ENCODE assay signal across 1 cellular context in genomic region chr17:6443692-6444572, GRCh38.
A peak's percentile ranks its signal among the peaks of the same experiment; 100 is the strongest.
TF ChIP-seq lines count a peak whose summit lies in the region.

TSS of gene PIMREG (plus strand) at chr17:6444455. CDS start at chr17:6445111, 656 bp downstream.

TF ChIP-seq in HepG2, 621 proteins besides CTCF, POLR2A, EP300 and RAD21 (continued from another document and continues in another):
- TF ChIP-seq ARID3A (IDR thresholded peaks at IDR 0.05; ENCODE audit: low read depth, low read length), result no peak
- peak; percentile 9; the same call in 1 of the 2 replicates for TF ChIP-seq KAT7 (CRISPR knock-in tag; IDR thresholded peaks at IDR 0.05; ENCODE audit: borderline replicate concordance)
- no peak for TF ChIP-seq SUZ12 (IDR thresholded peaks at IDR 0.05; ENCODE audit: low read depth, low read length)
- no peak for TF ChIP-seq KDM4B (CRISPR knock-in tag; IDR thresholded peaks at IDR 0.05)
- TF ChIP-seq HNRNPLL (IDR thresholded peaks at IDR 0.05; ENCODE audit: low read depth, low read length, poor library complexity, severe bottlenecking), result peak; percentile 69
- TF ChIP-seq ZFAT (CRISPR knock-in tag; conservative IDR thresholded peaks at IDR 0.05), result no peak
- no peak for TF ChIP-seq ZNF296 (CRISPR knock-in tag; conservative IDR thresholded peaks at IDR 0.05)
- 0 out of 2 replicates have a peak, but pooled peaks have one; percentile 54 for TF ChIP-seq ZBTB34 (CRISPR knock-in tag; IDR thresholded peaks at IDR 0.05)
- 0 out of 2 replicates have a peak, but pooled peaks have one; percentile 45 for TF ChIP-seq ATF5 (CRISPR knock-in tag; IDR thresholded peaks at IDR 0.05; ENCODE audit: low read depth)
- TF ChIP-seq ZNF276 (CRISPR knock-in tag; IDR thresholded peaks at IDR 0.05; ENCODE audit: low read depth), result 0 out of 2 replicates have a peak, but pooled peaks have one; percentile 78
- peak; percentile 77; the same call in 1 of the 2 replicates for TF ChIP-seq HINFP (CRISPR knock-in tag; IDR thresholded peaks at IDR 0.05; ENCODE audit: low read depth)
- peak; percentile 25; the same call in 1 of the 2 replicates for TF ChIP-seq MLX (CRISPR knock-in tag; IDR thresholded peaks at IDR 0.05)
- TF ChIP-seq MAZ (IDR thresholded peaks at IDR 0.05; ENCODE audit: borderline replicate concordance, low read depth, low read length), result peak; percentile 60; the same call in 1 of the 2 replicates
- peak; percentile 50; the same call in 1 of the 2 replicates for TF ChIP-seq MAZ (CRISPR knock-in tag; IDR thresholded peaks at IDR 0.05; ENCODE audit: low read depth)
- 0 out of 2 replicates have a peak, but pooled peaks have one; percentile 27 for TF ChIP-seq TOE1 (CRISPR knock-in tag; IDR thresholded peaks at IDR 0.05)
- peak; percentile 71 for TF ChIP-seq ZNF280B (CRISPR knock-in tag; IDR thresholded peaks at IDR 0.05; ENCODE audit: borderline replicate concordance)
- no peak for TF ChIP-seq TEF (CRISPR knock-in tag; IDR thresholded peaks at IDR 0.05)
- peak; percentile 89 for TF ChIP-seq MXI1 (IDR thresholded peaks at IDR 0.05; ENCODE audit: borderline replicate concordance, low read depth, low read length)
- peak; percentile 37; the same call in 1 of the 2 replicates for TF ChIP-seq CREB1 (IDR thresholded peaks at IDR 0.05)
- peak; percentile 64; the same call in 1 of the 2 replicates for TF ChIP-seq CREB1 (CRISPR knock-in tag; IDR thresholded peaks at IDR 0.05)
- peak; percentile 79 for TF ChIP-seq U2AF1 (optimal IDR thresholded peaks at IDR 0.05; ENCODE audit: low read depth, low read length)
- TF ChIP-seq ZNF788 (CRISPR knock-in tag; IDR thresholded peaks at IDR 0.05; ENCODE audit: borderline replicate concordance), result peak; percentile 28; the same call in 1 of the 2 replicates
- TF ChIP-seq SPEN (CRISPR knock-in tag; IDR thresholded peaks at IDR 0.05; ENCODE audit: low read depth), result peak; percentile 63; the same call in 1 of the 2 replicates
- peak; percentile 91 for TF ChIP-seq ZNF709 (CRISPR knock-in tag; IDR thresholded peaks at IDR 0.05)
- peak; percentile 76 for TF ChIP-seq TOPORS (CRISPR knock-in tag; IDR thresholded peaks at IDR 0.05)
- TF ChIP-seq ZNF143 (CRISPR knock-in tag; IDR thresholded peaks at IDR 0.05), result peak; percentile 58; the same call in 1 of the 2 replicates
- TF ChIP-seq TARDBP (CRISPR knock-in tag; IDR thresholded peaks at IDR 0.05), result peak; percentile 84
- peak; percentile 95 for TF ChIP-seq ZNF230 (CRISPR knock-in tag; IDR thresholded peaks at IDR 0.05)
- peak; percentile 69 for TF ChIP-seq PHF20 (CRISPR knock-in tag; IDR thresholded peaks at IDR 0.05)
- no peak for TF ChIP-seq PHF5A (CRISPR knock-in tag; IDR thresholded peaks at IDR 0.05; ENCODE audit: low read depth, unreplicated experiment)
- peak; percentile 73; the same call in 1 of the 2 replicates for TF ChIP-seq PRDM15 (CRISPR knock-in tag; IDR thresholded peaks at IDR 0.05)
- TF ChIP-seq AGO2 (optimal IDR thresholded peaks at IDR 0.05; ENCODE audit: low read depth, low read length), result peak; percentile 30
- TF ChIP-seq SMARCC2 (IDR thresholded peaks at IDR 0.05), result no peak
- 0 out of 2 replicates have a peak, but pooled peaks have one; percentile 37 for TF ChIP-seq ISL2 (CRISPR knock-in tag; IDR thresholded peaks at IDR 0.05)
- TF ChIP-seq ZNF710 (CRISPR knock-in tag; IDR thresholded peaks at IDR 0.05; ENCODE audit: borderline replicate concordance), result peak; percentile 7; the same call in 1 of the 2 replicates
- peak; percentile 80; the same call in 1 of the 2 replicates for TF ChIP-seq SMAD9 (CRISPR knock-in tag; IDR thresholded peaks at IDR 0.05)
- TF ChIP-seq MAX (IDR thresholded peaks at IDR 0.05), result peak; percentile 98
- peak; percentile 30; the same call in 1 of the 2 replicates for TF ChIP-seq ZNF280D (CRISPR knock-in tag; IDR thresholded peaks at IDR 0.05)
- TF ChIP-seq ZNF598 (CRISPR knock-in tag; IDR thresholded peaks at IDR 0.05; ENCODE audit: borderline replicate concordance), result peak; percentile 50; the same call in 1 of the 2 replicates
